In the genomic region with DNA sequence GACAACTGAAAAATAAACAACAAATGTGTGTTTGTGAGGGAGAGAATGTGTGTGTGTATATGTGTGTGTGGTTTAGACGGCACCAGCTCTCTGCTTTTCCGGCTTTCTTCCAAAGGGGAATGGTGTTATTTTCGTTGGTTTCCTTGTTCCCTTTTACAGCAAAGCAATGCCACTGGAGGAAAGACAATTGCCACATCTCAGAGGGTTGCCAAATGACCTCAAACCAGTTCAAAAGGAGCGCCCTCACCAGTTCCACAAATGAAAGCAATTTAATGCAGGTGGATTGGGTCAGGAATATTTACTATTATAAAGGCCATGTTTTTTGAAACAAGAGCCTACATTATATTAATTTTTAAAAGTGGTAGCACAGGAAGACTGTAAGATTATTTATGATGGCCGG, we compare ENCODE assay signal across 20 cellular contexts.
A peak's percentile ranks its signal among the peaks of the same experiment; 100 is the strongest.
DNase-seq lines count a peak whose midpoint lies in the region; ATAC-seq and TF ChIP-seq lines count a peak whose summit lies in the region.
"Had no signal": no experiment of that assay in that cellular context is flagged by ENCODE, and none has a peak within 500 bp of the region (broad histone marks: within the 10 kb centered on the region; RNA-seq: fewer than 3 reads in every experiment).

No MANE protein-coding gene starts in this region.

- intact Hi-C loops in CD14-positive monocyte (cut with micrococcal nuclease) = no loop called here

- no peak for TF ChIP-seq CTCF in CD14-positive monocyte (IDR thresholded peaks at IDR 0.05)

- H3K27me3 Mint-ChIP-seq in CD14-positive monocyte (ENCODE audit: low read depth in 3 of 3) = no peaks in the 10 kb centered on the region
- H3K27me3 Mint-ChIP-seq: CD4-positive, alpha-beta memory T cell; IgD-negative memory B cell had no signal

- peaks cover 13% of the 10 kb centered on the region for H3K4me1 Mint-ChIP-seq in CD14-positive monocyte
- H3K4me1 Mint-ChIP-seq: IgD-negative memory B cell had no signal

- H3K9me3 Mint-ChIP-seq in CD14-positive monocyte = peaks cover 3 to 18% (median 9%) of the 10 kb centered on the region in 7 donors

- peak overlapping the region in 6 of 7 donors; percentile 20 to 79 (median 64) for H3K27ac Mint-ChIP-seq in CD14-positive monocyte
- H3K27ac Mint-ChIP-seq: CD4-positive, alpha-beta memory T cell; HFFc6; IgD-negative memory B cell had no signal

- no peak for DNase-seq in CD14-positive monocyte (ENCODE audit: low spot score)
- DNase-seq in CD1c-positive myeloid dendritic cell (ENCODE audit: extremely low spot score) = peak; percentile 60
- DNase-seq in NOMO-1 treated with DMSO at 0.1 percent for 48 hours (lab: John Stamatoyannopoulos, UW; ENCODE audit: unreplicated experiment) = peak; percentile 15
- DNase-seq in left lobe of liver (ENCODE audit: low spot score) = peak; percentile 52
- no peak for DNase-seq in dermis blood vessel endothelial cell
- no peak for DNase-seq in activated naive CD4-positive, alpha-beta T cell treated with anti-CD3 and anti-CD28 coated beads, Interleukin-2, amount 50 U/mL, for 16 hours
- DNase-seq: ACHN; BE2C; C1 segment of cervical spinal cord; CD4-positive, alpha-beta memory T cell; DMS153; DMS79; GDM1; GOT3; H7; HFFc6; KBM-7 had no signal

- H3K36me3 Mint-ChIP-seq in CD14-positive monocyte = no peaks in the 10 kb centered on the region
- H3K36me3 Mint-ChIP-seq: CD4-positive, alpha-beta memory T cell had no signal

- ATAC-seq in left lobe of liver = peak; percentile 93
- no peak for ATAC-seq in HG03097 (IDR thresholded peaks at IDR 0.05; ENCODE audit: low FRiP score, unreplicated experiment)
- ATAC-seq: HCT116 had no signal

- H3K4me3 Mint-ChIP-seq in CD14-positive monocyte = peak overlapping the region in 1 of 2 donors; percentile 69
- H3K4me3 Mint-ChIP-seq: CD4-positive, alpha-beta memory T cell; HFFc6; IgD-negative memory B cell had no signal

Comparison
In these comparisons a context has a peak if more than half of its experiments do, and no peak if none do; other contexts are left out.
1. DNase-seq: peak in CD1c-positive myeloid dendritic cell (single experiment), NOMO-1 treated with DMSO at 0.1 percent for 48 hours (single experiment) and left lobe of liver (single experiment); none in CD14-positive monocyte (single experiment), dermis blood vessel endothelial cell (single experiment) and activated naive CD4-positive, alpha-beta T cell treated with anti-CD3 and anti-CD28 coated beads, Interleukin-2, amount 50 U/mL, for 16 hours (single experiment).